ENCODE assay signal across 9 cellular contexts in genomic region chr4:133152330-133152791, GRCh38. TPM values are rescaled to one million over a fixed set of nuclear protein-coding genes. Genes with fewer than 3 reads are reported as not detected.
DNase-seq lines count a peak whose midpoint lies in the region; ATAC-seq and TF ChIP-seq lines count a peak whose summit lies in the region.
"Had no signal": no experiment of that assay in that cellular context is flagged by ENCODE, and none has a peak within 500 bp of the region (broad histone marks: within the 10 kb centered on the region; RNA-seq: fewer than 3 reads in every experiment).

No MANE protein-coding gene starts in this region.

- ATAC-seq in T-cell (replicated peaks in 1 of 4) = no peak

- POLR2A ChIA-PET in BJ (lab: Charles Lee) = no interaction called here
- POLR2A ChIA-PET in T-cell (lab: Charles Lee) = no interaction called here

- no peaks in the 10 kb centered on the region for H3K36me3 ChIP-seq in BJ (ENCODE audit: control insufficient read depth, insufficient read depth, low read length)
- peaks cover 12% of the 10 kb centered on the region; the same call in 1 of the 2 replicates for H3K36me3 ChIP-seq in HUES6 (ENCODE audit: control insufficient read depth, insufficient read depth, low read length)
- no peaks in the 10 kb centered on the region for H3K36me3 ChIP-seq in esophagus squamous epithelium
- H3K36me3 ChIP-seq in Peyer's patch = no peaks in the 10 kb centered on the region

- no peak for DNase-seq in BJ (ENCODE audit: low read depth)
- DNase-seq in esophagus squamous epithelium (lab: John Stamatoyannopoulos, UW) = no peak
- peak; percentile 82 for DNase-seq in osteocyte (ENCODE audit: extremely low spot score, unreplicated experiment)
- DNase-seq in OCI-M2 (lab: John Stamatoyannopoulos, UW; ENCODE audit: unreplicated experiment) = no peak
- no peak for DNase-seq in hippocampal formation (lab: John Stamatoyannopoulos, UW)
- DNase-seq in T-cell = no peak
- DNase-seq in Peyer's patch = no peak

- H3K9me3 ChIP-seq in HUES6 (ENCODE audit: control insufficient read depth, insufficient read depth, low read depth, low read length) (no peaks in the 10 kb centered on the region), esophagus squamous epithelium (no peaks in the 10 kb centered on the region), Peyer's patch (peaks cover 0 to 8% (median 0%) of the 10 kb centered on the region in 4 donors)

- H3K27me3 ChIP-seq in BJ (ENCODE audit: control insufficient read depth, insufficient read depth, low read length) (peaks cover 3% of the 10 kb centered on the region), HUES6 (ENCODE audit: control insufficient read depth, insufficient read depth, low read length) (peaks cover 64% of the 10 kb centered on the region), esophagus squamous epithelium (peaks cover 7 to 77% (median 30%) of the 10 kb centered on the region in 4 donors), Peyer's patch (peaks cover 0 to 17% of the 10 kb centered on the region in 2 donors)

- H3K9ac ChIP-seq in HUES6 (ENCODE audit: low read length) = peak overlapping the region; percentile 77

- no peaks in the 10 kb centered on the region for H3K36me3 Mint-ChIP-seq in osteocyte (ENCODE audit: unreplicated experiment)
- no peaks in the 10 kb centered on the region for H3K36me3 Mint-ChIP-seq in T-cell

- intact Hi-C loops in esophagus squamous epithelium (cut with DNase I) = no loop called here

- no peak for TF ChIP-seq CTCF in BJ (IDR thresholded peaks at IDR 0.05; ENCODE audit: insufficient read depth, low read depth, low read length)
- no peak for TF ChIP-seq CTCF in esophagus squamous epithelium (IDR thresholded peaks at IDR 0.05)
- no peak for TF ChIP-seq CTCF in osteocyte (IDR thresholded peaks at IDR 0.05)
- TF ChIP-seq CTCF in Peyer's patch (IDR thresholded peaks at IDR 0.05) = no peak

- no peaks in the 10 kb centered on the region for H3K9me3 Mint-ChIP-seq in osteocyte (ENCODE audit: unreplicated experiment)
- peaks cover 0 to 4% (median 0%) of the 10 kb centered on the region in 3 donors for H3K9me3 Mint-ChIP-seq in T-cell
- H3K9me3 Mint-ChIP-seq: activated naive CD4-positive, alpha-beta T cell treated with anti-CD3 and anti-CD28 coated beads, Interleukin-2, amount 50 U/mL, for 24 hours had no signal

- CTCF ChIA-PET in BJ (lab: Yijun Ruan, JAX) (interaction anchor here (0.9 to 1.5 kb wide), 4 partner anchors 9 to 1783 kb away, joined by 3 to 4 read pairs (median 4); no protein-coding TSS in a partner anchor), T-cell (lab: Charles Lee) (no interaction called here)

- no peak overlapping the region for H3K27ac ChIP-seq in HUES6 (ENCODE audit: low read depth, low read length)
- H3K27ac ChIP-seq in esophagus squamous epithelium = no peak overlapping the region
- H3K27ac ChIP-seq in Peyer's patch = no peak overlapping the region

- H3K27me3 Mint-ChIP-seq in osteocyte (ENCODE audit: unreplicated experiment) (no peaks in the 10 kb centered on the region), T-cell (peaks cover 52 to 57% of the 10 kb centered on the region in 2 donors)

- H3K4me1 Mint-ChIP-seq in osteocyte (ENCODE audit: unreplicated experiment) (peaks cover 44% of the 10 kb centered on the region), T-cell (peaks cover 8 to 22% (median 19%) of the 10 kb centered on the region in 3 donors)

- no peak for TF ChIP-seq POLR2A in esophagus squamous epithelium (IDR thresholded peaks at IDR 0.05)
- no peak for TF ChIP-seq POLR2A in Peyer's patch (IDR thresholded peaks at IDR 0.05)

- peaks cover 26% of the 10 kb centered on the region for H3K4me1 ChIP-seq in HUES6 (ENCODE audit: control insufficient read depth, insufficient read depth, low read length)
- H3K4me1 ChIP-seq in esophagus squamous epithelium = peaks cover 29 to 60% (median 38%) of the 10 kb centered on the region in 3 donors
- peaks cover 0 to 34% (median 0%) of the 10 kb centered on the region in 4 donors for H3K4me1 ChIP-seq in Peyer's patch

- whole genome bisulfite sequencing in esophagus squamous epithelium, 2 donors = 5 to 8% methylated on average over 15 to 22 of the region's 26 CpGs

- peak overlapping the region; percentile 58 for H3K4me3 ChIP-seq in BJ (ENCODE audit: low read depth, low read length)
- H3K4me3 ChIP-seq in HUES6 (ENCODE audit: low read depth, low read length) = peak overlapping the region; percentile 94
- peak overlapping the region in 3 of 4 donors; percentile 29 to 54 (median 42) for H3K4me3 ChIP-seq in esophagus squamous epithelium
- H3K4me3 ChIP-seq in Peyer's patch = peak overlapping the region in 1 of 4 donors; percentile 22

- H3K4me3 Mint-ChIP-seq in osteocyte (ENCODE audit: unreplicated experiment) (peak overlapping the region; percentile 90), T-cell (peak overlapping the region in 1 of 3 donors; percentile 59)
- H3K4me3 Mint-ChIP-seq: activated naive CD4-positive, alpha-beta T cell treated with anti-CD3 and anti-CD28 coated beads, Interleukin-2, amount 50 U/mL, for 24 hours had no signal

- H3K27ac Mint-ChIP-seq in osteocyte (ENCODE audit: unreplicated experiment) (peak overlapping the region; percentile 83), T-cell (no peak overlapping the region)
- H3K27ac Mint-ChIP-seq: activated naive CD4-positive, alpha-beta T cell treated with anti-CD3 and anti-CD28 coated beads, Interleukin-2, amount 50 U/mL, for 24 hours had no signal

RNA-seq across cellular contexts. Expression of gene PCDH10, which starts 3.3 kb away (rescaled TPM):
- 21.8 and 31.1 TPM in 2 replicates for polyA plus RNA-seq in BJ (2011; rRNA removed)
- 34.9 and 39.5 TPM in 2 replicates for polyA minus RNA-seq in BJ (2011; rRNA and poly(A)+ RNA removed)
- total RNA-seq in esophagus squamous epithelium (under 1 TPM in 2 of 4 donors, not detected in 2; 0.13 to 0.19 TPM), osteocyte (11.0 and 14.6 TPM in 2 replicates), T-cell (not detected), Peyer's patch (under 1 TPM; 0.27 to 0.83 (median 0.50) TPM)
